In the genomic region with DNA sequence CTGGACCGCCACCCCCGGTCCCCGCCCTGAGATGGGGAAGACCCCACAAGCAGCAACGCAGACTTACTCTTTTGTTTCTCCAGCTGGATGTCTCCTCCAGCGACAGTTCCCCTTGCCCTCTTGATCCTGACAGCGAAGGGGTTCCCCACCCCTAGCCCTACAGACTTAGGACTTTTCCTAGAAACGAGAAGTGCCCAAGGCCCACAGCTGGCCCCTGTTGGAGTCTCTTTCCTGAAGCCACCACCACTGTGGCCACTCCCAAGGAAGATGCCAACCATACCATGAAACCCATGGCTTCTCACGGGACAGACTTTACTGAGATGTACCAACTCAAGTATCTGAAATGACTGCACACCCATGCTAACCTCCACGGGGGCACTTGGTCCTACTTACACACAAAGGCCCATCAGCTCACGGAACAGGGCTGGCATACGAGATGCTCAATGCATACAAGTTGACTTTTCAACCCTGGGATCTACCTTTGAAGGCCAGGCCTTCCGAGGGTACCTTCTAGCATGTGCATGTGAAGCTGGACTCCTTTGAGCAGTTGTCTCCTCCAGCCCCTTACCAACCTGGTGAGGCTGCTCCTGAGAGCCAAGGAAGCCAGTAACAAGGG, we compare ENCODE assay signal across 1 cellular context.
TF ChIP-seq lines count a peak whose summit lies in the region.

No MANE protein-coding gene starts in this region.

TF ChIP-seq in GM12878, 131 proteins besides CTCF, POLR2A, EP300 and RAD21:
- no peak for TF ChIP-seq KAT2A (conservative IDR thresholded peaks at IDR 0.05; ENCODE audit: control insufficient read depth, low read depth, low read length)
- TF ChIP-seq, protein P1, sequence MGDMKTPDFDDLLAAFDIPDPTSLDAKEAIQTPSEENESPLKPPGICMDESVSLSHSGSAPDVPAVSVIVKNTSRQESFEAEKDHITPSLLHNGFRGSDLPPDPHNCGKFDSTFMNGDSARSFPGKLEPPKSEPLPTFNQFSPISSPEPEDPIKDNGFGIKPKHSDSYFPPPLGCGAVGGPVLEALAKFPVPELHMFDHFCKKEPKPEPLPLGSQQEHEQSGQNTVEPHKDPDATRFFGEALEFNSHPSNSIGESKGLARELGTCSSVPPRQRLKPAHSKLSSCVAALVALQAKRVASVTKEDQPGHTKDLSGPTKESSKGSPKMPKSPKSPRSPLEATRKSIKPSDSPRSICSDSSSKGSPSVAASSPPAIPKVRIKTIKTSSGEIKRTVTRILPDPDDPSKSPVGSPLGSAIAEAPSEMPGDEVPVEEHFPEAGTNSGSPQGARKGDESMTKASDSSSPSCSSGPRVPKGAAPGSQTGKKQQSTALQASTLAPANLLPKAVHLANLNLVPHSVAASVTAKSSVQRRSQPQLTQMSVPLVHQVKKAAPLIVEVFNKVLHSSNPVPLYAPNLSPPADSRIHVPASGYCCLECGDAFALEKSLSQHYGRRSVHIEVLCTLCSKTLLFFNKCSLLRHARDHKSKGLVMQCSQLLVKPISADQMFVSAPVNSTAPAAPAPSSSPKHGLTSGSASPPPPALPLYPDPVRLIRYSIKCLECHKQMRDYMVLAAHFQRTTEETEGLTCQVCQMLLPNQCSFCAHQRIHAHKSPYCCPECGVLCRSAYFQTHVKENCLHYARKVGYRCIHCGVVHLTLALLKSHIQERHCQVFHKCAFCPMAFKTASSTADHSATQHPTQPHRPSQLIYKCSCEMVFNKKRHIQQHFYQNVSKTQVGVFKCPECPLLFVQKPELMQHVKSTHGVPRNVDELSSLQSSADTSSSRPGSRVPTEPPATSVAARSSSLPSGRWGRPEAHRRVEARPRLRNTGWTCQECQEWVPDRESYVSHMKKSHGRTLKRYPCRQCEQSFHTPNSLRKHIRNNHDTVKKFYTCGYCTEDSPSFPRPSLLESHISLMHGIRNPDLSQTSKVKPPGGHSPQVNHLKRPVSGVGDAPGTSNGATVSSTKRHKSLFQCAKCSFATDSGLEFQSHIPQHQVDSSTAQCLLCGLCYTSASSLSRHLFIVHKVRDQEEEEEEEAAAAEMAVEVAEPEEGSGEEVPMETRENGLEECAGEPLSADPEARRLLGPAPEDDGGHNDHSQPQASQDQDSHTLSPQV (IDR thresholded peaks at IDR 0.05) = no peak
- no peak for TF ChIP-seq DPF2 (IDR thresholded peaks at IDR 0.05)
TF ChIP-seq in GM12878: peak in this region for 0.
